In genomic region chr7:43364391-43364790, GRCh38 we compare ENCODE assay signal across 19 cellular contexts.
DNase-seq lines count a peak whose midpoint lies in the region; TF ChIP-seq lines count a peak whose summit lies in the region.
"Had no signal": no experiment of that assay in that cellular context is flagged by ENCODE, and none has a peak within 500 bp of the region (broad histone marks: within the 10 kb centered on the region; RNA-seq: fewer than 3 reads in every experiment).

No MANE protein-coding gene starts in this region.

- H3K79me2 ChIP-seq in mammary epithelial cell (ENCODE audit: insufficient read depth, low read length), result no peaks in the 10 kb centered on the region

- H3K9me3 ChIP-seq in mammary epithelial cell (replicated peaks; ENCODE audit: insufficient read depth, low read length) (no peaks in the 10 kb centered on the region), breast epithelium (no peaks in the 10 kb centered on the region)
- H3K9me3 ChIP-seq: A549 had no signal

- H3K4me3 ChIP-seq in mammary epithelial cell (replicated peaks in 1 of 3; ENCODE audit: insufficient read depth in 1 of 3, low read depth in 2 of 3, low read length in 3 of 3), result no peak overlapping the region
- H3K4me3 ChIP-seq in breast epithelium, result no peak overlapping the region
- H3K4me3 ChIP-seq: A549; BLaER1 treated with 17β-estradiol and CSF1 and Interleukin-3, amounts not matched to agents 10 nM and 100 nM had no signal

- no peak overlapping the region for H3K9ac ChIP-seq in mammary epithelial cell (ENCODE audit: insufficient read depth, low read length)
- H3K9ac ChIP-seq: BLaER1 treated with 17β-estradiol and CSF1 and Interleukin-3, amounts not matched to agents 10 nM and 100 nM had no signal

- DNase-seq in NCI-H146 (lab: John Stamatoyannopoulos, UW) (peak; percentile 0), NCI-H146 treated with DMSO at 0.1 percent for 48 hours (lab: John Stamatoyannopoulos, UW; ENCODE audit: unreplicated experiment) (no peak), T-helper 2 cell (no peak), RPMI8226 (peak; percentile 4), mesothelial cell of epicardium (ENCODE audit: low spot score in 2 of 2, unreplicated experiment in 2 of 2) (no peak), mammary epithelial cell (no peak), breast epithelium (ENCODE audit: low spot score in 2 of 2) (no peak)
- no peak for DNase-seq in T-helper 2 cell treated with Interferon-gamma antibody and Interleukin-4, amounts not matched to agents 5 μg/mL and 100 μg/mL, for 36 hours (ENCODE audit: low spot score)
- DNase-seq: AML-193; Calu3; CD8-positive, alpha-beta T cell; DMS79 treated with DMSO at 0.1 percent for 48 hours; GF-D8; GOT3; H7; HFFc6 had no signal

- no TSS peak for BruUV-seq in mammary epithelial cell (replicated peaks; lab: Mats Ljungman, UMichigan)

- WGBS in mammary epithelial cell (ENCODE audit: low coverage, missing lambda C conversion rate), result 88% methylated on average over 7 of the region's 7 CpGs

- no peak overlapping the region for H3K4me3 Mint-ChIP-seq in T-helper 2 cell treated with Interferon-gamma antibody and Interleukin-4, amounts not matched to agents 5 μg/mL and 100 μg/mL, for 36 hours
- no peak overlapping the region for H3K4me3 Mint-ChIP-seq in mesothelial cell of epicardium
- H3K4me3 Mint-ChIP-seq: CD8-positive, alpha-beta T cell; HFFc6 had no signal

- no peak overlapping the region for H2AFZ ChIP-seq in mammary epithelial cell (ENCODE audit: low read depth, low read length)

- intact Hi-C loops in mammary epithelial cell (cut with micrococcal nuclease), result no loop called here
- intact Hi-C loops in breast epithelium (cut with DNase I; ENCODE audit: low total_unique reads), result no loop called here

- no peaks in the 10 kb centered on the region for H4K20me1 ChIP-seq in mammary epithelial cell (ENCODE audit: insufficient read depth, low read length)
- H4K20me1 ChIP-seq: BLaER1 treated with 17β-estradiol and CSF1 and Interleukin-3, amounts not matched to agents 10 nM and 100 nM had no signal

- no peak for TF ChIP-seq POLR2A in breast epithelium (IDR thresholded peaks at IDR 0.05)

- H3K4me1 Mint-ChIP-seq in T-helper 2 cell treated with Interferon-gamma antibody and Interleukin-4, amounts not matched to agents 5 μg/mL and 100 μg/mL, for 36 hours (ENCODE audit: low read depth), result no peaks in the 10 kb centered on the region
- peaks cover 22% of the 10 kb centered on the region for H3K4me1 Mint-ChIP-seq in mesothelial cell of epicardium

- CTCF ChIA-PET in mammary epithelial cell (lab: Charles Lee; ENCODE audit: low non-redundant PET), result no interaction called here

- TF ChIP-seq CTCF in mesothelial cell of epicardium (IDR thresholded peaks at IDR 0.05; ENCODE audit: unreplicated experiment) (no peak), mammary epithelial cell (conservative IDR thresholded peaks at IDR 0.05 in 1 of 2, IDR thresholded peaks at IDR 0.05 in 1 of 2; ENCODE audit: extremely low read depth in 1 of 2, insufficient read depth in 1 of 2, low read depth in 1 of 2, low read length in 2 of 2) (no peak), breast epithelium (IDR thresholded peaks at IDR 0.05) (no peak)

- no peak overlapping the region for H3K4me2 ChIP-seq in mammary epithelial cell (ENCODE audit: insufficient read depth, low read depth, low read length)
- H3K4me2 ChIP-seq: A549; BLaER1 treated with 17β-estradiol and CSF1 and Interleukin-3, amounts not matched to agents 10 nM and 100 nM had no signal

- no peaks in the 10 kb centered on the region for H3K36me3 ChIP-seq in mammary epithelial cell (ENCODE audit: insufficient read depth, low read length)
- H3K36me3 ChIP-seq in breast epithelium, result no peaks in the 10 kb centered on the region

- H3K27me3 ChIP-seq in mammary epithelial cell (ENCODE audit: insufficient read depth, low read length), result no peaks in the 10 kb centered on the region
- no peaks in the 10 kb centered on the region for H3K27me3 ChIP-seq in breast epithelium
- H3K27me3 ChIP-seq: BLaER1 treated with 17β-estradiol and CSF1 and Interleukin-3, amounts not matched to agents 10 nM and 100 nM had no signal

- H3K27ac ChIP-seq in mammary epithelial cell (ENCODE audit: insufficient read depth, low read depth, low read length) (no peak overlapping the region), breast epithelium (no peak overlapping the region)
- H3K27ac ChIP-seq: 22Rv1; A549; BLaER1 treated with 17β-estradiol and CSF1 and Interleukin-3, amounts not matched to agents 10 nM and 100 nM had no signal

- in situ Hi-C loops in mammary epithelial cell (cut with MboI; ENCODE audit: low sequenced_read_pairs in 2 of 2), result no loop called here

- H3K27me3 Mint-ChIP-seq in T-helper 2 cell treated with Interferon-gamma antibody and Interleukin-4, amounts not matched to agents 5 μg/mL and 100 μg/mL, for 36 hours (ENCODE audit: low read depth), result peaks cover 4% of the 10 kb centered on the region
- H3K27me3 Mint-ChIP-seq in mesothelial cell of epicardium (ENCODE audit: low read depth), result peaks cover 10% of the 10 kb centered on the region

- no peaks in the 10 kb centered on the region for H3K9me3 Mint-ChIP-seq in T-helper 2 cell treated with Interferon-gamma antibody and Interleukin-4, amounts not matched to agents 5 μg/mL and 100 μg/mL, for 36 hours
- no peaks in the 10 kb centered on the region for H3K9me3 Mint-ChIP-seq in mesothelial cell of epicardium
- H3K9me3 Mint-ChIP-seq: HFFc6 had no signal

- H3K4me1 ChIP-seq in mammary epithelial cell (ENCODE audit: insufficient read depth, low read length) (peaks cover 5% of the 10 kb centered on the region), breast epithelium (no peaks in the 10 kb centered on the region)

- no peaks in the 10 kb centered on the region for H3K36me3 Mint-ChIP-seq in T-helper 2 cell treated with Interferon-gamma antibody and Interleukin-4, amounts not matched to agents 5 μg/mL and 100 μg/mL, for 36 hours (ENCODE audit: low read depth)
- H3K36me3 Mint-ChIP-seq in mesothelial cell of epicardium, result no peaks in the 10 kb centered on the region
- H3K36me3 Mint-ChIP-seq: CD8-positive, alpha-beta T cell had no signal

- dilution Hi-C loops in mammary epithelial cell (cut with HindIII; ENCODE audit: low sequenced_read_pairs), result no loop called here

- H3K27ac Mint-ChIP-seq in T-helper 2 cell treated with Interferon-gamma antibody and Interleukin-4, amounts not matched to agents 5 μg/mL and 100 μg/mL, for 36 hours, result peak overlapping the region; percentile 28
- no peak overlapping the region for H3K27ac Mint-ChIP-seq in mesothelial cell of epicardium
- H3K27ac Mint-ChIP-seq: CD8-positive, alpha-beta T cell; HFFc6 had no signal

Comparison
In these comparisons a context has a peak if more than half of its experiments do, and no peak if none do; other contexts are left out.
1. DNase-seq: peak in NCI-H146 (single experiment) and RPMI8226 (single experiment); none in NCI-H146 treated with DMSO at 0.1 percent for 48 hours (single experiment), T-helper 2 cell treated with Interferon-gamma antibody and Interleukin-4, amounts not matched to agents 5 μg/mL and 100 μg/mL, for 36 hours (single experiment), T-helper 2 cell (0 of 5), mesothelial cell of epicardium (0 of 2), mammary epithelial cell (single experiment) and breast epithelium (0 of 2).